28 cellular contexts compared by ENCODE assay signal in genomic region chr3:65526656-65527055, GRCh38.
"Had no signal": no experiment of that assay in that cellular context is flagged by ENCODE, and none has a peak within 500 bp of the region (broad histone marks: within the 10 kb centered on the region; RNA-seq: fewer than 3 reads in every experiment).

No MANE protein-coding gene starts in this region.

- H3K27ac ChIP-seq: gastroesophageal sphincter, parathyroid adenoma, psoas muscle, spleen, tibial nerve had no signal

- H3K4me3 ChIP-seq: gastroesophageal sphincter, psoas muscle, spleen, tibial nerve had no signal

- H2AFZ ChIP-seq: parathyroid adenoma had no signal

- ATAC-seq: effector memory CD8-positive, alpha-beta T cell; gastroesophageal sphincter; left ventricle myocardium superior; naive thymus-derived CD4-positive, alpha-beta T cell; psoas muscle; right cardiac atrium; T-helper 17 cell; WTC11 had no signal

- DNase-seq: activated CD4-positive, alpha-beta memory T cell treated with anti-CD3 and anti-CD28 coated beads, Interleukin-2, amount 10 ng/mL, durations not matched to agents 7 days and 5 days; activated CD4-positive, alpha-beta T cell treated with anti-CD3 and anti-CD28 coated beads for 1 hour; activated CD4-positive, alpha-beta T cell treated with anti-CD3 and anti-CD28 coated beads, Interleukin-2, amount 10 ng/mL, durations not matched to agents 7 days and 5 days; activated CD8-positive, alpha-beta memory T cell treated with anti-CD3 and anti-CD28 coated beads, Interleukin-2, amount 50 U/mL, for 48 hours; activated gamma-delta T cell treated with Interleukin-2 at 50 U/mL for 16 hours; activated naive CD4-positive, alpha-beta T cell treated with anti-CD3 and anti-CD28 coated beads, Interleukin-2, amount 50 U/mL, for 16 hours; activated T-cell treated with anti-CD3 and anti-CD28 coated beads, Interleukin-2, amount 50 U/mL, for 24 hours; amygdala; caudate nucleus; cortex of kidney; effector memory CD8-positive, alpha-beta T cell; head of caudate nucleus; hypothalamus; immature natural killer cell; left ventricle myocardium superior; mammary epithelial cell; naive thymus-derived CD4-positive, alpha-beta T cell; occipital lobe; psoas muscle; right cardiac atrium; spleen; stimulated activated naive CD4-positive, alpha-beta T cell; SW 1271; T-helper 17 cell had no signal

- H3K9me3 ChIP-seq: gastroesophageal sphincter, psoas muscle, spleen, tibial nerve had no signal

- H3K4me1 ChIP-seq: parathyroid adenoma had no signal

- H3K36me3 ChIP-seq: gastroesophageal sphincter, spleen, tibial nerve had no signal

- H3K27me3 ChIP-seq: gastroesophageal sphincter, spleen, tibial nerve had no signal

- H3K9ac ChIP-seq: parathyroid adenoma had no signal
